Comparison of ENCODE assay signal across 23 cellular contexts in the genomic region with DNA sequence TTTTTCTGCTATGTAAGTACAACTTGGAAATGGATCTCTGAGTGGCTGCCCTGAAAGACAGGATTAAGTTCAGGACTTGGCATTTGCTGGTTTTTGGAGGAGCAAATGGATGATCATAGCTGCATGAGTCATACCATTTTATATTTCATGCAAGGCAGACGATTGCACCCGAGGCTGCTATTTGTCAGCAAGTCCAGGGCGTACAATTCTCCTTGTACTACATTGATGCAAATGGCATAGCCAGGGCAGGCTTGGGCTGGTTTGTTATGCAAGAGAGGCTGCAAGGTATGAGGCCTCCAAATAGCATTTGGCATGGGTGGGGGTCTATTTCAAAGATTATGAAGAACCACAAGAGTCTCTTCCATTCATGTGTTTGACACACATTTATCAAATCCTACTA.
"Had no signal": no experiment of that assay in that cellular context is flagged by ENCODE, and none has a peak within 500 bp of the region (broad histone marks: within the 10 kb centered on the region; RNA-seq: fewer than 3 reads in every experiment).

No MANE protein-coding gene starts in this region.

- FAIRE-seq: endometrium had no signal

- DNase-seq: effector memory CD4-positive, alpha-beta T cell; heart left ventricle; hippocampal formation; left colon; left ventricle myocardium superior; naive thymus-derived CD4-positive, alpha-beta T cell; ovary; sigmoid colon; stimulated activated CD4-positive, alpha-beta T cell treated with anti-CD3 and anti-CD28 coated beads, Interleukin-2, amount 100 ng/mL, for 24 hours; stimulated activated CD4-positive, alpha-beta T cell treated with anti-CD3 and anti-CD28 coated beads, Interleukin-4, amount 100 ng/mL, for 4 hours; stimulated activated naive CD4-positive, alpha-beta T cell; stomach; substantia nigra; tibial artery; upper lobe of right lung had no signal

- H3K27ac ChIP-seq: coronary artery, foreskin keratinocyte, heart left ventricle, neutrophil, ovary, right atrium auricular region, sigmoid colon, skin epidermis, stomach, tibial artery, upper lobe of right lung, vagina had no signal

- H3K4me3 ChIP-seq: coronary artery, heart left ventricle, lung, ovary, right atrium auricular region, sigmoid colon, skin epidermis, stomach, tibial artery, upper lobe of right lung, vagina had no signal

- H3K4me1 ChIP-seq: foreskin keratinocyte, heart left ventricle, right atrium auricular region, sigmoid colon, stomach, tibial artery, upper lobe of right lung, vagina had no signal

- ATAC-seq: foreskin keratinocyte; heart left ventricle; left colon; left ventricle myocardium superior; naive thymus-derived CD4-positive, alpha-beta T cell; upper lobe of right lung had no signal

- H3K36me3 ChIP-seq: ovary, right atrium auricular region, tibial artery, upper lobe of right lung, vagina had no signal

- H3K9me3 ChIP-seq: heart left ventricle, neutrophil, ovary, right atrium auricular region, sigmoid colon, stomach, tibial artery, upper lobe of right lung, vagina had no signal

- H3K27me3 ChIP-seq: foreskin keratinocyte, neutrophil, ovary, right atrium auricular region, sigmoid colon, stomach, tibial artery, upper lobe of right lung, vagina had no signal
